In genomic region chr1:28443550-28443949, GRCh38 we compare ENCODE assay signal across 25 cellular contexts.
"Had no signal": no experiment of that assay in that cellular context is flagged by ENCODE, and none has a peak within 500 bp of the region (broad histone marks: within the 10 kb centered on the region; RNA-seq: fewer than 3 reads in every experiment).

No MANE protein-coding gene starts in this region.

- H3K9me3 Mint-ChIP-seq: activated CD4-positive, alpha-beta T cell treated with anti-CD3 and anti-CD28 coated beads, Interleukin-2, amount 10 ng/mL, durations not matched to agents 24 days and 14 days; activated naive CD4-positive, alpha-beta T cell treated with anti-CD3 and anti-CD28 coated beads, Interleukin-2, amount 50 U/mL, for 24 hours; activated T-cell treated with anti-CD3 and anti-CD28 coated beads, Interleukin-2, amount 50 U/mL, for 24 hours; activated T-helper 1 cell treated with anti-CD3 and anti-CD28 coated beads, Interleukin-12 subunit alpha, Interleukin-12 subunit beta, Interleukin-2, Interleukin-4 antibody, amounts not matched to agents 30 ng/mL and 10 ng/mL and 1 ng/mL, durations not matched to agents 14 hours and 24 hours and 36 hours had no signal

- H3K27me3 Mint-ChIP-seq: activated CD4-positive, alpha-beta T cell treated with anti-CD3 and anti-CD28 coated beads, Interleukin-2, amount 10 ng/mL, durations not matched to agents 24 days and 14 days; activated CD8-positive, alpha-beta memory T cell treated with anti-CD3 and anti-CD28 coated beads, Interleukin-2, amount 10 ng/mL, durations not matched to agents 7 days and 5 days; activated naive CD4-positive, alpha-beta T cell treated with anti-CD3 and anti-CD28 coated beads, Interleukin-2, amount 50 U/mL, for 24 hours; activated T-cell treated with anti-CD3 and anti-CD28 coated beads, Interleukin-2, amount 50 U/mL, for 24 hours; T-helper 17 cell had no signal

- DNase-seq: activated CD4-positive, alpha-beta T cell treated with anti-CD3 and anti-CD28 coated beads, Interleukin-2, amount 10 ng/mL, durations not matched to agents 24 days and 14 days; activated CD4-positive, alpha-beta T cell treated with anti-CD3 and anti-CD28 coated beads, Interleukin-2, amount 50 U/mL, for 48 hours; activated CD4-positive, CD25-positive, alpha-beta regulatory T cell treated with anti-CD3 and anti-CD28 coated beads, Interleukin-2, amount 50 U/mL, for 72 hours; activated CD8-positive, alpha-beta memory T cell treated with anti-CD3 and anti-CD28 coated beads, Interleukin-2, amount 10 ng/mL, durations not matched to agents 7 days and 5 days; activated effector memory CD4-positive, alpha-beta T cell treated with Interleukin-2 at 50 U/mL for 16 hours; activated naive CD4-positive, alpha-beta T cell; activated T-cell treated with anti-CD3 and anti-CD28 coated beads, Interleukin-2, amount 50 U/mL, for 24 hours; aorta; body of pancreas; central memory CD4-positive, alpha-beta T cell; Kasumi-1; NCI-H146; NCI-H187 treated with DMSO at 0.1 percent for 48 hours; NCI-H2081 treated with DMSO at 0.1 percent for 48 hours; NCI-H446; NCI-H524; Peyer's patch; SHP77; T-helper 17 cell; T-helper 9 cell had no signal

- H3K27ac ChIP-seq: body of pancreas, Peyer's patch, RWPE1, SJSA1 had no signal

- H3K4me3 ChIP-seq: body of pancreas, Peyer's patch, SJSA1 had no signal

- ATAC-seq: activated CD8-positive, alpha-beta memory T cell treated with anti-CD3 and anti-CD28 coated beads, Interleukin-2, amount 10 ng/mL, durations not matched to agents 7 days and 5 days; body of pancreas; T-helper 17 cell; WTC11 had no signal

- H3K9me3 ChIP-seq: body of pancreas, Peyer's patch had no signal

- H3K27me3 ChIP-seq: body of pancreas, Peyer's patch, SJSA1 had no signal

- H3K27ac Mint-ChIP-seq: activated CD8-positive, alpha-beta memory T cell treated with anti-CD3 and anti-CD28 coated beads, Interleukin-2, amount 10 ng/mL, durations not matched to agents 7 days and 5 days; activated naive CD4-positive, alpha-beta T cell treated with anti-CD3 and anti-CD28 coated beads, Interleukin-2, amount 50 U/mL, for 24 hours; activated T-cell treated with anti-CD3 and anti-CD28 coated beads, Interleukin-2, amount 50 U/mL, for 24 hours; activated T-helper 1 cell treated with anti-CD3 and anti-CD28 coated beads, Interleukin-12 subunit alpha, Interleukin-12 subunit beta, Interleukin-2, Interleukin-4 antibody, amounts not matched to agents 30 ng/mL and 10 ng/mL and 1 ng/mL, durations not matched to agents 14 hours and 24 hours and 36 hours; T-helper 17 cell had no signal

- H3K4me3 Mint-ChIP-seq: activated CD4-positive, alpha-beta T cell treated with anti-CD3 and anti-CD28 coated beads, Interleukin-2, amount 10 ng/mL, durations not matched to agents 24 days and 14 days; activated CD8-positive, alpha-beta memory T cell treated with anti-CD3 and anti-CD28 coated beads, Interleukin-2, amount 10 ng/mL, durations not matched to agents 7 days and 5 days; activated naive CD4-positive, alpha-beta T cell treated with anti-CD3 and anti-CD28 coated beads, Interleukin-2, amount 50 U/mL, for 24 hours; activated T-cell treated with anti-CD3 and anti-CD28 coated beads, Interleukin-2, amount 50 U/mL, for 24 hours; activated T-helper 1 cell treated with anti-CD3 and anti-CD28 coated beads, Interleukin-12 subunit alpha, Interleukin-12 subunit beta, Interleukin-2, Interleukin-4 antibody, amounts not matched to agents 30 ng/mL and 10 ng/mL and 1 ng/mL, durations not matched to agents 14 hours and 24 hours and 36 hours; T-helper 17 cell; WTC11 had no signal

- H3K4me1 ChIP-seq: body of pancreas, Peyer's patch had no signal
